ENCODE assay signal across 22 cellular contexts in genomic region chr7:1361756-1362125, GRCh38.
"Had no signal": no experiment of that assay in that cellular context is flagged by ENCODE, and none has a peak within 500 bp of the region (broad histone marks: within the 10 kb centered on the region; RNA-seq: fewer than 3 reads in every experiment).

No MANE protein-coding gene starts in this region.

- H3K4me1 Mint-ChIP-seq: activated naive CD8-positive, alpha-beta T cell treated with anti-CD3 and anti-CD28 coated beads, Interleukin-2, amount 10 ng/mL, durations not matched to agents 7 days and 5 days; WTC11 had no signal

- H3K9me3 Mint-ChIP-seq: WTC11 had no signal

- H3K4me1 ChIP-seq: adrenal gland, breast epithelium had no signal

- H3K36me3 Mint-ChIP-seq: activated naive CD8-positive, alpha-beta T cell treated with anti-CD3 and anti-CD28 coated beads, Interleukin-2, amount 10 ng/mL, durations not matched to agents 7 days and 5 days; WTC11 had no signal

- H3K27me3 Mint-ChIP-seq: activated naive CD8-positive, alpha-beta T cell treated with anti-CD3 and anti-CD28 coated beads, Interleukin-2, amount 10 ng/mL, durations not matched to agents 7 days and 5 days had no signal

- DNase-seq: activated CD4-positive, alpha-beta T cell treated with anti-CD3 and anti-CD28 coated beads for 48 hours; activated CD4-positive, alpha-beta T cell treated with anti-CD3 and anti-CD28 coated beads, Interleukin-2, amount 50 U/mL, for 4 hours; activated CD4-positive, CD25-positive, alpha-beta regulatory T cell treated with anti-CD3 and anti-CD28 coated beads, Interleukin-2, amount 50 U/mL, for 72 hours; activated CD8-positive, alpha-beta memory T cell treated with anti-CD3 and anti-CD28 coated beads, Interleukin-2, amount 50 U/mL, for 48 hours; activated CD8-positive, alpha-beta T cell treated with anti-CD3 and anti-CD28 coated beads, Interleukin-2, amount 10 ng/mL, durations not matched to agents 7 days and 5 days; activated naive CD4-positive, alpha-beta T cell treated with anti-CD3 and anti-CD28 coated beads, Interleukin-2, amount 50 U/mL, for 16 hours; activated naive CD8-positive, alpha-beta T cell treated with anti-CD3 and anti-CD28 coated beads, Interleukin-2, amount 10 ng/mL, durations not matched to agents 7 days and 5 days; activated T-cell treated with anti-CD3 and anti-CD28 coated beads, Interleukin-2, amount 50 U/mL, for 1 hour; adrenal gland; anterior cingulate cortex; NCI-H1105 treated with DMSO at 0.1 percent for 48 hours; NCI-H1436 treated with DMSO at 0.1 percent for 48 hours; NCI-H187; NCI-H2081 treated with DMSO at 0.1 percent for 48 hours; NCI-H446; NCI-H524; PC-3; SW 1271 had no signal

- H3K4me3 Mint-ChIP-seq: activated CD8-positive, alpha-beta T cell treated with anti-CD3 and anti-CD28 coated beads, Interleukin-2, amount 10 ng/mL, durations not matched to agents 7 days and 5 days; activated naive CD8-positive, alpha-beta T cell treated with anti-CD3 and anti-CD28 coated beads, Interleukin-2, amount 10 ng/mL, durations not matched to agents 7 days and 5 days; T-helper 1 cell treated with Interleukin-12 subunit alpha and Interleukin-12 subunit beta and Interleukin-4 antibody, amounts not matched to agents 30 μg/mL and 1 μg/mL, for 36 hours; WTC11 had no signal

- H3K27ac Mint-ChIP-seq: activated CD8-positive, alpha-beta T cell treated with anti-CD3 and anti-CD28 coated beads, Interleukin-2, amount 10 ng/mL, durations not matched to agents 7 days and 5 days; activated naive CD8-positive, alpha-beta T cell treated with anti-CD3 and anti-CD28 coated beads, Interleukin-2, amount 10 ng/mL, durations not matched to agents 7 days and 5 days; T-helper 1 cell treated with Interleukin-12 subunit alpha and Interleukin-12 subunit beta and Interleukin-4 antibody, amounts not matched to agents 30 μg/mL and 1 μg/mL, for 36 hours; WTC11 had no signal

- H3K27ac ChIP-seq: adrenal gland, breast epithelium, SK-N-MC had no signal

- H3K36me3 ChIP-seq: adrenal gland, breast epithelium had no signal

- ATAC-seq: activated CD8-positive, alpha-beta T cell treated with anti-CD3 and anti-CD28 coated beads, Interleukin-2, amount 10 ng/mL, durations not matched to agents 7 days and 5 days; PC-3; WTC11 had no signal

- H3K9me3 ChIP-seq: adrenal gland had no signal

- H3K4me3 ChIP-seq: adrenal gland, breast epithelium, SK-N-MC had no signal
